23 cellular contexts compared by ENCODE assay signal in the genomic region with DNA sequence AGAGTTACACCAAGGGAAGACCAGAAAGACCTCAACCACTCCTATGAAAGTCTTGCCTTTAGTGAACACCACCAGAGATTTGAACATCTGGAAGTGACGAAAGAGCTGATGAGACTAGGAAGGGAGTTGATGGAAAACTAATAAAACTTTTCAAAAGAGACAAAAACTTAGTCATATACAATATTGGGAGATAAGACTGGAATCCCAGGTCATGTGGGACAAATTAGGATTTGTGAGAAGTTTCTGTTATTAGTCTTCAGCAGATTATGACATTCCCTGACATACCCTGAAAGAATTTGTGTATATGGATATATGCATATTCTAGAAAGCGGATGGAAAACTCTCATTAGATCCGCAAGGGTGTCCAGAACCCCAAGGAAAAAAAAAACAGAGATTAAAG.
"Had no signal": no experiment of that assay in that cellular context is flagged by ENCODE, and none has a peak within 500 bp of the region (broad histone marks: within the 10 kb centered on the region; RNA-seq: fewer than 3 reads in every experiment).

No MANE protein-coding gene starts in this region.

- DNase-seq: nephron progenitor cell; nucleus accumbens; pancreas; psoas muscle; right cardiac atrium; right lobe of liver; sigmoid colon; small intestine; stimulated activated CD4-positive, alpha-beta T cell treated with anti-CD3 and anti-CD28 coated beads, Interleukin-15, amount 100 ng/mL, for 24 hours; stimulated activated CD4-positive, alpha-beta T cell treated with anti-CD3 and anti-CD28 coated beads, Interleukin-2, amount 100 ng/mL, for 24 hours; stimulated activated CD4-positive, alpha-beta T cell treated with anti-CD3 and anti-CD28 coated beads, Interleukin-2, amount 100 ng/mL, for 48 hours; stimulated activated CD4-positive, alpha-beta T cell treated with anti-CD3 and anti-CD28 coated beads, Interleukin-4, amount 100 ng/mL, for 24 hours; stimulated activated naive B cell treated with anti-CD40 and anti-IgM and Interleukin-4, amounts not matched to agents 10 μg/mL and 1 μg/mL and 100 μg/mL, for 72 hours; stimulated activated naive CD4-positive, alpha-beta T cell treated with Interleukin-2 at 50 U/mL for 16 hours; stomach; thyroid gland; upper lobe of left lung had no signal

- H3K36me3 ChIP-seq: neutrophil, pancreas, right lobe of liver, sigmoid colon, stomach, thoracic aorta, thyroid gland, upper lobe of left lung, vagina had no signal

- H3K27me3 ChIP-seq: neutrophil, pancreas, right lobe of liver, sigmoid colon, stomach, thyroid gland, tibial nerve, upper lobe of left lung, vagina had no signal

- H3K9me3 ChIP-seq: neutrophil, pancreas, psoas muscle, right lobe of liver, sigmoid colon, stomach, thoracic aorta, thyroid gland, tibial nerve, upper lobe of left lung, vagina had no signal

- ATAC-seq: natural killer cell treated with Interleukin-12 subunit alpha and Interleukin-12 subunit beta and Interleukin-15 and Interleukin-18, amount 100 ng/mL, for 72 hours; pancreas; psoas muscle; right cardiac atrium; right lobe of liver; stimulated activated effector memory CD8-positive, alpha-beta T cell treated with anti-CD3 and anti-CD28 coated beads, Interleukin-12 subunit alpha, Interleukin-12 subunit beta, amount 100 ng/mL, for 72 hours; stimulated activated naive B cell treated with anti-CD40 and anti-IgM and Interleukin-4, amounts not matched to agents 10 μg/mL and 1 μg/mL and 100 μg/mL, for 72 hours had no signal

- H3K27ac ChIP-seq: neutrophil, pancreas, psoas muscle, right lobe of liver, sigmoid colon, stomach, thoracic aorta, thyroid gland, tibial nerve, upper lobe of left lung, vagina had no signal

- H3K4me3 ChIP-seq: pancreas, psoas muscle, right lobe of liver, sigmoid colon, stomach, thoracic aorta, thyroid gland, tibial nerve, upper lobe of left lung, vagina had no signal

- H3K4me1 ChIP-seq: psoas muscle, right lobe of liver, stomach, tibial nerve, upper lobe of left lung, vagina had no signal
